ENCODE assay signal across 8 cellular contexts in genomic region chr10:1109795-1110673, GRCh38.
DNase-seq lines count a peak whose midpoint lies in the region; ATAC-seq lines count a peak whose summit lies in the region.

No MANE protein-coding gene starts in this region.

- peak overlapping the region; percentile 11 for H3K4me3 ChIP-seq in effector memory CD4-positive, alpha-beta T cell (ENCODE audit: insufficient read depth, low read depth, low read length, poor library complexity, severe bottlenecking)

- H3K27me3 ChIP-seq in effector memory CD4-positive, alpha-beta T cell (replicated peaks; ENCODE audit: control insufficient read depth, insufficient read depth, low read length, poor library complexity, severe bottlenecking) = no peaks in the 10 kb centered on the region

- H3K36me3 ChIP-seq in effector memory CD4-positive, alpha-beta T cell (ENCODE audit: control insufficient read depth, insufficient read depth, low read length) = peaks cover 59% of the 10 kb centered on the region

- H3K9me3 ChIP-seq in effector memory CD4-positive, alpha-beta T cell (ENCODE audit: control insufficient read depth, low read length) = no peaks in the 10 kb centered on the region

- H3K27ac ChIP-seq in effector memory CD4-positive, alpha-beta T cell (ENCODE audit: insufficient read depth, low read length, poor library complexity, severe bottlenecking) = peak overlapping the region; percentile 70

- DNase-seq in NCI-H510A treated with DMSO at 0.1 percent for 48 hours (lab: John Stamatoyannopoulos, UW) (peak; percentile 50), NCI-H510A (lab: John Stamatoyannopoulos, UW) (no peak), NCI-H146 treated with DMSO at 0.1 percent for 48 hours (lab: John Stamatoyannopoulos, UW; ENCODE audit: unreplicated experiment) (peak; percentile 53), middle frontal gyrus (ENCODE audit: extremely low spot score, low spot score) (peak; percentile 59)
- DNase-seq in activated CD4-positive, alpha-beta T cell treated with anti-CD3 and anti-CD28 coated beads, Interleukin-2, amount 50 U/mL, for 24 hours (ENCODE audit: low read depth in 1 of 2, low spot score in 1 of 2) = peak; percentile 47 to 71
- DNase-seq in effector memory CD4-positive, alpha-beta T cell = peak; percentile 42 to 63 (median 61)
- DNase-seq in stimulated activated CD8-positive, alpha-beta memory T cell treated with anti-CD3 and anti-CD28 coated beads, Interleukin-7, amount 100 ng/mL, for 1 hour (ENCODE audit: low read depth in 2 of 2) = peak; percentile 56 to 58

- H3K4me1 ChIP-seq in effector memory CD4-positive, alpha-beta T cell (ENCODE audit: control insufficient read depth, insufficient read depth, low read length, poor library complexity, severe bottlenecking) = peaks cover 5% of the 10 kb centered on the region

- ATAC-seq in HG02623 (IDR thresholded peaks at IDR 0.05; ENCODE audit: unreplicated experiment) = peak; percentile 75
